1 cellular context compared by ENCODE assay signal in the genomic region with DNA sequence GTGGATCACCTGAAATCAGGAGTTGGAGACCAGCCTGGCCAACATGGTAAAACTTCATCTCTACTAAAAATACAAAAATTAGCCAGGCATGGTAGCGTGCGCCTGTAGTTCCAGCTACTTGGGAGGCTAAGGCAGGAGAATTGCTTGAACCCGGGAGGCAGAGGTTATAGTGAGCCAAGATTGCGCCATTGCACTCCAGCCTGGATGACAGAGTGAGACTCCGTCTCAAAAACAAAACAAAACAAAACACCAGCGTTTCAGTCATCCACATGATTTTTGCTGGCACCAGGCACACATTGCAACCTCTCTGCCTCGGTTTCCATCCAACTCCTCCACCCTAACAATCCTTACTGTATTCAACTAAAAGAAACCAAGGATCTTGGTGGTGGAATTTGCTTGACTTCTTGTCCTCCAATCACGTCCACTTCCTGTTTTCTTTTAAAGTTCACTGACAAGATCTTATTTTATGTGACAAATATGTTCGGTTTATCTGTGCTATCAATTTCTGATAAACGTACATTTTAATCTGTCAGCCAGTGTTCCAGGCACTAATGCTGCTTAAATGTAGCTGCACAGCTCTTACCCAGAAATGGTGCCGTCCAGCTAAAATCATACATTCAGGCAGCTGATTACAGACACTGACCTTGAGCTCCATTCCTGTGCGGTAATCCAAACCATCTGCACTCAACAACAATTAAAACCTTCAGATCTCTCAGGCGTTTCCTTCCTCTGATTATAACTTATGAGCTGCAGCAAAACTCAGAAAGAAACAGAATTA.
TF ChIP-seq lines count a peak whose summit lies in the region.

No MANE protein-coding gene starts in this region.

TF ChIP-seq in IMR-90, 13 proteins besides CTCF, POLR2A, EP300 and RAD21 (continued from another document):
- TF ChIP-seq MAFK (IDR thresholded peaks at IDR 0.05; ENCODE audit: low read depth, low read length) (no peak), USF2 (IDR thresholded peaks at IDR 0.05; ENCODE audit: low read depth, low read length) (no peak), NFE2L2 (IDR thresholded peaks at IDR 0.05; ENCODE audit: low read depth, low read length) (no peak), MAZ (IDR thresholded peaks at IDR 0.05; ENCODE audit: borderline replicate concordance, low read depth, low read length) (no peak), SMC3 (IDR thresholded peaks at IDR 0.05; ENCODE audit: low read depth, low read length) (no peak), MXI1 (IDR thresholded peaks at IDR 0.05; ENCODE audit: borderline replicate concordance, low read depth, low read length) (no peak), RCOR1 (IDR thresholded peaks at IDR 0.05; ENCODE audit: insufficient replicate concordance, low read length) (no peak), FOS (IDR thresholded peaks at IDR 0.05; ENCODE audit: low read depth, low read length) (no peak)
